15 cellular contexts compared by ENCODE assay signal in genomic region chr6:107720762-107721161, GRCh38.
DNase-seq lines count a peak whose midpoint lies in the region; ATAC-seq lines count a peak whose summit lies in the region.
"Had no signal": no experiment of that assay in that cellular context is flagged by ENCODE, and none has a peak within 500 bp of the region (broad histone marks: within the 10 kb centered on the region; RNA-seq: fewer than 3 reads in every experiment).

No MANE protein-coding gene starts in this region.

- ATAC-seq in T-helper 17 cell, result no peak
- peak; percentile 51 for ATAC-seq in stimulated activated effector memory CD8-positive, alpha-beta T cell treated with anti-CD3 and anti-CD28 coated beads, Interleukin-12 subunit alpha, Interleukin-12 subunit beta, amount 100 ng/mL, for 72 hours
- ATAC-seq: Panc1 had no signal

- peak overlapping the region; percentile 13 for H3K4me3 Mint-ChIP-seq in activated naive CD8-positive, alpha-beta T cell
- H3K4me3 Mint-ChIP-seq in activated naive CD8-positive, alpha-beta T cell treated with anti-CD3 and anti-CD28 coated beads for 36 hours, result no peak overlapping the region
- no peak overlapping the region for H3K4me3 Mint-ChIP-seq in T-helper 17 cell
- H3K4me3 Mint-ChIP-seq in stimulated activated effector memory CD8-positive, alpha-beta T cell treated with anti-CD3 and anti-CD28 coated beads, Interleukin-12 subunit alpha, Interleukin-12 subunit beta, amount 100 ng/mL, for 72 hours, result no peak overlapping the region

- H3K9me3 Mint-ChIP-seq in activated naive CD8-positive, alpha-beta T cell (ENCODE audit: low read depth), result no peaks in the 10 kb centered on the region
- H3K9me3 Mint-ChIP-seq in activated naive CD8-positive, alpha-beta T cell treated with anti-CD3 and anti-CD28 coated beads for 36 hours, result peaks cover 6% of the 10 kb centered on the region
- no peaks in the 10 kb centered on the region for H3K9me3 Mint-ChIP-seq in stimulated activated effector memory CD8-positive, alpha-beta T cell treated with anti-CD3 and anti-CD28 coated beads, Interleukin-12 subunit alpha, Interleukin-12 subunit beta, amount 100 ng/mL, for 72 hours

- H3K36me3 Mint-ChIP-seq in activated naive CD8-positive, alpha-beta T cell, result peaks cover 21% of the 10 kb centered on the region
- peaks cover 43% of the 10 kb centered on the region for H3K36me3 Mint-ChIP-seq in activated naive CD8-positive, alpha-beta T cell treated with anti-CD3 and anti-CD28 coated beads for 36 hours
- H3K36me3 Mint-ChIP-seq in T-helper 17 cell (ENCODE audit: low read depth), result peaks cover 11% of the 10 kb centered on the region
- peaks cover 21% of the 10 kb centered on the region for H3K36me3 Mint-ChIP-seq in stimulated activated effector memory CD8-positive, alpha-beta T cell treated with anti-CD3 and anti-CD28 coated beads, Interleukin-12 subunit alpha, Interleukin-12 subunit beta, amount 100 ng/mL, for 72 hours

- peak overlapping the region; percentile 75 for H3K27ac Mint-ChIP-seq in activated naive CD8-positive, alpha-beta T cell
- no peak overlapping the region for H3K27ac Mint-ChIP-seq in activated naive CD8-positive, alpha-beta T cell treated with anti-CD3 and anti-CD28 coated beads for 36 hours
- peak overlapping the region; percentile 66 for H3K27ac Mint-ChIP-seq in T-helper 17 cell
- H3K27ac Mint-ChIP-seq in stimulated activated effector memory CD8-positive, alpha-beta T cell treated with anti-CD3 and anti-CD28 coated beads, Interleukin-12 subunit alpha, Interleukin-12 subunit beta, amount 100 ng/mL, for 72 hours, result no peak overlapping the region

- H3K9me3 ChIP-seq in T-helper 17 cell (ENCODE audit: control insufficient read depth, low read length, poor library complexity, severe bottlenecking), result no peaks in the 10 kb centered on the region

- no peaks in the 10 kb centered on the region for H3K27me3 Mint-ChIP-seq in activated naive CD8-positive, alpha-beta T cell
- H3K27me3 Mint-ChIP-seq in activated naive CD8-positive, alpha-beta T cell treated with anti-CD3 and anti-CD28 coated beads for 36 hours, result no peaks in the 10 kb centered on the region
- no peaks in the 10 kb centered on the region for H3K27me3 Mint-ChIP-seq in T-helper 17 cell

- DNase-seq in activated naive CD8-positive, alpha-beta T cell treated with anti-CD3 and anti-CD28 coated beads for 36 hours, result no peak
- DNase-seq in T-helper 17 cell (no peak), ecto neural progenitor cell (ENCODE audit: low spot score) (peak; percentile 24), NCI-H510A (lab: John Stamatoyannopoulos, UW) (no peak), NCI-H128 (lab: John Stamatoyannopoulos, UW; ENCODE audit: unreplicated experiment) (no peak)
- no peak for DNase-seq in stimulated activated effector memory CD8-positive, alpha-beta T cell treated with anti-CD3 and anti-CD28 coated beads, Interleukin-12 subunit alpha, Interleukin-12 subunit beta, amount 100 ng/mL, for 72 hours (ENCODE audit: low spot score in 2 of 2)
- DNase-seq: DMS79 treated with DMSO at 0.1 percent for 48 hours, MM.1S, NCI-H1092, NCI-H2081, NCI-H2171 treated with DMSO at 0.1 percent for 48 hours, NCI-H446, NCI-H69 had no signal

- peaks cover 68% of the 10 kb centered on the region for H3K4me1 Mint-ChIP-seq in activated naive CD8-positive, alpha-beta T cell (ENCODE audit: low read depth)
- peaks cover 63% of the 10 kb centered on the region for H3K4me1 Mint-ChIP-seq in activated naive CD8-positive, alpha-beta T cell treated with anti-CD3 and anti-CD28 coated beads for 36 hours
- peaks cover 35% of the 10 kb centered on the region for H3K4me1 Mint-ChIP-seq in T-helper 17 cell
- peaks cover 66% of the 10 kb centered on the region for H3K4me1 Mint-ChIP-seq in stimulated activated effector memory CD8-positive, alpha-beta T cell treated with anti-CD3 and anti-CD28 coated beads, Interleukin-12 subunit alpha, Interleukin-12 subunit beta, amount 100 ng/mL, for 72 hours

Comparison
In these comparisons a context has a peak if more than half of its experiments do, and no peak if none do; other contexts are left out.
1. H3K27ac Mint-ChIP-seq: peak in activated naive CD8-positive, alpha-beta T cell (single experiment) and T-helper 17 cell (single experiment); none in activated naive CD8-positive, alpha-beta T cell treated with anti-CD3 and anti-CD28 coated beads for 36 hours (single experiment) and stimulated activated effector memory CD8-positive, alpha-beta T cell treated with anti-CD3 and anti-CD28 coated beads, Interleukin-12 subunit alpha, Interleukin-12 subunit beta, amount 100 ng/mL, for 72 hours (single experiment).